In genomic region chr7:23098460-23098859, GRCh38 we compare ENCODE assay signal across 23 cellular contexts.
"Had no signal": no experiment of that assay in that cellular context is flagged by ENCODE, and none has a peak within 500 bp of the region (broad histone marks: within the 10 kb centered on the region; RNA-seq: fewer than 3 reads in every experiment).

No MANE protein-coding gene starts in this region.

- H3K4me1 ChIP-seq: esophagus muscularis mucosa, gastrocnemius medialis, parathyroid adenoma, prostate gland, sigmoid colon, testis, tibial nerve had no signal

- H3K9me3 ChIP-seq: gastrocnemius medialis, prostate gland, sigmoid colon, testis had no signal

- FAIRE-seq: islet of Langerhans had no signal

- DNase-seq: cortex of kidney; dorsolateral prefrontal cortex; effector CD8-positive, alpha-beta T cell; gastrocnemius medialis; heart right ventricle; hypothalamus; kidney glomerular epithelial cell; mesendoderm; naive B cell; occipital lobe; retina; sigmoid colon; stimulated activated CD4-positive, alpha-beta T cell treated with anti-CD3 and anti-CD28 coated beads, Interleukin-2, amount 100 ng/mL, for 24 hours; stimulated activated CD4-positive, alpha-beta T cell treated with anti-CD3 and anti-CD28 coated beads, Interleukin-4, amount 100 ng/mL, for 4 hours; stimulated activated naive B cell treated with anti-CD40 and anti-IgM and Interleukin-4, amounts not matched to agents 10 μg/mL and 1 μg/mL and 100 μg/mL, for 72 hours; stimulated activated naive CD8-positive, alpha-beta T cell treated with anti-CD3 and anti-CD28 coated beads, Interleukin-15, amount 100 ng/mL, for 72 hours; testis had no signal

- ATAC-seq: gastrocnemius medialis; stimulated activated naive B cell treated with anti-CD40 and anti-IgM and Interleukin-4, amounts not matched to agents 10 μg/mL and 1 μg/mL and 100 μg/mL, for 72 hours; stimulated activated naive CD8-positive, alpha-beta T cell treated with anti-CD3 and anti-CD28 coated beads, Interleukin-15, amount 100 ng/mL, for 72 hours had no signal

- H3K27ac ChIP-seq: dorsolateral prefrontal cortex, esophagus muscularis mucosa, gastrocnemius medialis, heart right ventricle, parathyroid adenoma, prostate gland, sigmoid colon, skin epidermis, testis, tibial nerve had no signal

- H3K4me3 ChIP-seq: dorsolateral prefrontal cortex, esophagus muscularis mucosa, gastrocnemius medialis, heart right ventricle, prostate gland, sigmoid colon, skin epidermis, testis, tibial nerve had no signal
